ENCODE assay signal across 17 cellular contexts in the genomic region with DNA sequence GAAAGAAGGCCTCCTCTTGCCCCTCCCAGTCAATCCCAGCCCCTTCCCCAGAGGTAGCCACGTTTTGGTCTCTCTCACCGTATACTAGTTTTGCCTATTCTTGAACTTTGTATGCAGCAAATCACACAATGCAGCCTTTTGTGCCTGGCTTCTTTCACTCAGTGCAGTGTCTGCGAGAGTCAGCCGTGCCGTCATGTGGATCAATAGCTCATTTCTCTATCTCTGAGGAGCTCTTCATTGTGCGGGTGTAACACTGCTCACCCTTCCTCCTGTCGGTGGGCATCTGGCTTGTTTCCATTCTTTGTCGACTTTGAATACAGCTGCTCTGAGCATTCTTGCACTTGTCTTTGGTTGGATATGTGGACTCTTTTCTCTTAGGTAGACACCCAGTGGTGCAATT.
DNase-seq lines count a peak whose midpoint lies in the region; ATAC-seq and TF ChIP-seq lines count a peak whose summit lies in the region.
"Had no signal": no experiment of that assay in that cellular context is flagged by ENCODE, and none has a peak within 500 bp of the region (broad histone marks: within the 10 kb centered on the region; RNA-seq: fewer than 3 reads in every experiment).

No MANE protein-coding gene starts in this region.

- H3K36me3 ChIP-seq in endodermal cell (ENCODE audit: control insufficient read depth, insufficient read depth, low read length), result no peaks in the 10 kb centered on the region
- no peaks in the 10 kb centered on the region for H3K36me3 ChIP-seq in upper lobe of right lung
- H3K36me3 ChIP-seq in naive thymus-derived CD4-positive, alpha-beta T cell (ENCODE audit: control insufficient read depth in 2 of 3, insufficient read depth in 3 of 3, low read length in 3 of 3), result no peaks in the 10 kb centered on the region
- H3K36me3 ChIP-seq: SJSA1 had no signal

- H3K36me3 Mint-ChIP-seq in endodermal cell (ENCODE audit: low read depth) (no peaks in the 10 kb centered on the region), nephron progenitor cell (ENCODE audit: low read depth) (no peaks in the 10 kb centered on the region)
- no peaks in the 10 kb centered on the region for H3K36me3 Mint-ChIP-seq in naive thymus-derived CD4-positive, alpha-beta T cell

- no peaks in the 10 kb centered on the region for H3K9me3 Mint-ChIP-seq in endodermal cell
- H3K9me3 Mint-ChIP-seq in nephron progenitor cell, result no peaks in the 10 kb centered on the region
- peaks cover 0 to 2% (median 0%) of the 10 kb centered on the region in 11 donors for H3K9me3 Mint-ChIP-seq in naive thymus-derived CD4-positive, alpha-beta T cell

- 82 to 89% methylated on average over 6 to 8 of the region's 8 CpGs for WGBS in endodermal cell (ENCODE audit: insufficient coverage in 1 of 2, insufficient read length in 1 of 2), 2 experiments

- POLR2A ChIA-PET in naive thymus-derived CD4-positive, alpha-beta T cell (lab: Charles Lee), result no interaction called here

- H3K4me1 ChIP-seq in endodermal cell (ENCODE audit: control insufficient read depth, insufficient read depth, low read length) (no peaks in the 10 kb centered on the region), upper lobe of right lung (no peaks in the 10 kb centered on the region)
- no peaks in the 10 kb centered on the region for H3K4me1 ChIP-seq in naive thymus-derived CD4-positive, alpha-beta T cell (ENCODE audit: control insufficient read depth in 2 of 2, insufficient read depth in 2 of 2, low read length in 2 of 2)
- H3K4me1 ChIP-seq: SJSA1 had no signal

- H3K4me3 ChIP-seq in endodermal cell (ENCODE audit: low read length) (no peak overlapping the region), upper lobe of right lung (no peak overlapping the region)
- no peak overlapping the region for H3K4me3 ChIP-seq in naive thymus-derived CD4-positive, alpha-beta T cell (ENCODE audit: low read length)
- H3K4me3 ChIP-seq: PC-9, SJSA1 had no signal

- TF ChIP-seq CTCF in endodermal cell (conservative IDR thresholded peaks at IDR 0.05) (no peak), nephron progenitor cell (IDR thresholded peaks at IDR 0.05) (no peak), upper lobe of right lung (IDR thresholded peaks at IDR 0.05) (no peak)

- intact Hi-C loops in Right ventricle myocardium inferior (cut with DNase I) (no loop called here), left cardiac atrium (cut with DNase I) (no loop called here), upper lobe of right lung (cut with DNase I) (no loop called here)
- intact Hi-C loops in naive thymus-derived CD4-positive, alpha-beta T cell (cut with micrococcal nuclease), result no loop called here

- no peak for ATAC-seq in Right ventricle myocardium inferior
- ATAC-seq in left cardiac atrium, result no peak
- no peak for ATAC-seq in upper lobe of right lung
- no peak for ATAC-seq in naive thymus-derived CD4-positive, alpha-beta T cell

- no peak overlapping the region for H3K9ac ChIP-seq in endodermal cell (ENCODE audit: extremely low read depth, low read length, poor library complexity, severe bottlenecking)

- H3K27me3 Mint-ChIP-seq in endodermal cell (ENCODE audit: insufficient read depth) (no peaks in the 10 kb centered on the region), nephron progenitor cell (ENCODE audit: low read depth, poor library complexity) (peaks cover 9% of the 10 kb centered on the region)
- H3K27me3 Mint-ChIP-seq in naive thymus-derived CD4-positive, alpha-beta T cell, result peaks cover 0 to 7% (median 0%) of the 10 kb centered on the region in 5 donors

- peak overlapping the region; percentile 69 for H3K27ac ChIP-seq in endodermal cell (ENCODE audit: low read depth, low read length)
- H3K27ac ChIP-seq in upper lobe of right lung, result no peak overlapping the region
- no peak overlapping the region for H3K27ac ChIP-seq in naive thymus-derived CD4-positive, alpha-beta T cell (ENCODE audit: low read depth, low read length)
- H3K27ac ChIP-seq: C4-2B, PC-9, SJSA1 had no signal

- no peaks in the 10 kb centered on the region for H3K27me3 ChIP-seq in endodermal cell (ENCODE audit: control insufficient read depth, insufficient read depth, low read length, poor library complexity, severe bottlenecking)
- no peaks in the 10 kb centered on the region for H3K27me3 ChIP-seq in upper lobe of right lung
- H3K27me3 ChIP-seq in naive thymus-derived CD4-positive, alpha-beta T cell (ENCODE audit: control insufficient read depth in 2 of 2, insufficient read depth in 2 of 2, low read length in 2 of 2), result no peaks in the 10 kb centered on the region

- H3K4me1 Mint-ChIP-seq in endodermal cell (peaks cover 18% of the 10 kb centered on the region), nephron progenitor cell (peaks cover 46% of the 10 kb centered on the region)
- H3K4me1 Mint-ChIP-seq in naive thymus-derived CD4-positive, alpha-beta T cell, result peaks cover 0 to 6% (median 3%) of the 10 kb centered on the region in 7 donors

- H3K27ac Mint-ChIP-seq in endodermal cell, result no peak overlapping the region
- peak overlapping the region; percentile 28 for H3K27ac Mint-ChIP-seq in nephron progenitor cell
- H3K27ac Mint-ChIP-seq in naive thymus-derived CD4-positive, alpha-beta T cell, result peak overlapping the region in 1 of 9 donors; percentile 65

- CTCF ChIA-PET in naive thymus-derived CD4-positive, alpha-beta T cell (lab: Charles Lee), result interaction anchor here (0.7 kb wide), 1 partner anchor 92 kb away, joined by 3 read pairs; no protein-coding TSS in a partner anchor

- no peaks in the 10 kb centered on the region for H3K9me3 ChIP-seq in endodermal cell (ENCODE audit: control insufficient read depth, low read length)
- no peaks in the 10 kb centered on the region for H3K9me3 ChIP-seq in upper lobe of right lung
- H3K9me3 ChIP-seq in naive thymus-derived CD4-positive, alpha-beta T cell (ENCODE audit: control insufficient read depth in 2 of 3, low read length in 3 of 3), result no peaks in the 10 kb centered on the region
- H3K9me3 ChIP-seq: Caco-2, SJSA1 had no signal

- H3K4me3 Mint-ChIP-seq in endodermal cell, result no peak overlapping the region
- H3K4me3 Mint-ChIP-seq in nephron progenitor cell, result no peak overlapping the region
- no peak overlapping the region for H3K4me3 Mint-ChIP-seq in naive thymus-derived CD4-positive, alpha-beta T cell

- DNase-seq in Right ventricle myocardium inferior (ENCODE audit: missing footprints) (peak; percentile 23), left cardiac atrium (no peak), endodermal cell (no peak), nephron progenitor cell (no peak), upper lobe of right lung (peak; percentile 17), NCI-H2081 (lab: John Stamatoyannopoulos, UW) (no peak)
- DNase-seq in naive thymus-derived CD4-positive, alpha-beta T cell, result no peak
- DNase-seq in stimulated activated CD4-positive, alpha-beta T cell treated with anti-CD3 and anti-CD28 coated beads, Interleukin-15, amount 100 ng/mL, for 24 hours, result no peak
- DNase-seq: Caco-2, DMS153, NCI-H187, NCI-H2171, NCI-H446 treated with DMSO at 0.1 percent for 48 hours, NCI-H774, PC-9 had no signal

Comparison
In these comparisons a context has a peak if more than half of its experiments do, and no peak if none do; other contexts are left out.
1. DNase-seq: peak in Right ventricle myocardium inferior (single experiment) and upper lobe of right lung (single experiment); none in left cardiac atrium (single experiment), endodermal cell (single experiment), nephron progenitor cell (single experiment), NCI-H2081 (0 of 2), naive thymus-derived CD4-positive, alpha-beta T cell (0 of 9) and stimulated activated CD4-positive, alpha-beta T cell treated with anti-CD3 and anti-CD28 coated beads, Interleukin-15, amount 100 ng/mL, for 24 hours (single experiment).